Comparison of ENCODE assay signal across 8 cellular contexts in the genomic region with DNA sequence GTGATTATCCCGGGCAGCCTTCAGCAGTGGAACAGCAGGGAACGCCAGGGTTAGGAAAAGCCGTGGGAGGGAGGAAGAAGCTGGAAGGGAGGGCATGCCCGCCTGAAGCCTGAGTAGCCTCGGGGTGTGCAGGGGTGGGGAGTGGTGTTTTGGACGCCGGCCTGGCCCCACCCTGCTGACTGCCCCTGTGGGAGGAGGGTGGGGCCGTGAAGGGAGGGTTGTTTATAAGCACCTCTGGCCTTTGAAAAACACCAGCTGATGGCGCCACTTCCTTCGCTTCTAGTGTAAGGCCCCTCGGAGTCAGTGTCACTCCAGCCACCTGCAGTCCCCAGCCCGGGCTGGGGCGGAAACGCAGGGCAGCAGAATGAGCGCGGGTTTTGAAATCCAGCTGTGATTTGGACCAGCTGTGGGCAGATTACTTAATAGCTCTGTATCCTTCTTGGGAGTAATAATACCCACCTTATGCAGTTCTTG. TPM values are rescaled to one million over a fixed set of nuclear protein-coding genes. Genes with fewer than 3 reads are reported as not detected.
DNase-seq lines count a peak whose midpoint lies in the region; TF ChIP-seq lines count a peak whose summit lies in the region.

No MANE protein-coding gene starts in this region.

- H3K9me3 Mint-ChIP-seq in activated CD4-positive, alpha-beta memory T cell treated with anti-CD3 and anti-CD28 coated beads for 36 hours = no peaks in the 10 kb centered on the region

- no peaks in the 10 kb centered on the region for H3K27me3 ChIP-seq in Peyer's patch
- no peaks in the 10 kb centered on the region for H3K27me3 ChIP-seq in rectal smooth muscle tissue (ENCODE audit: control insufficient read depth, insufficient read depth, low read length)

- H3K4me3 Mint-ChIP-seq in activated CD4-positive, alpha-beta memory T cell treated with anti-CD3 and anti-CD28 coated beads for 36 hours = no peak overlapping the region

- POLR2A ChIA-PET in activated CD4-positive, alpha-beta memory T cell treated with anti-CD3 and anti-CD28 coated beads for 36 hours (lab: Charles Lee) = no interaction called here

- H3K27ac Mint-ChIP-seq in activated CD4-positive, alpha-beta memory T cell treated with anti-CD3 and anti-CD28 coated beads for 36 hours = no peak overlapping the region

- H3K36me3 ChIP-seq in ES-I3 (ENCODE audit: insufficient read depth, low read length) = no peaks in the 10 kb centered on the region
- no peaks in the 10 kb centered on the region for H3K36me3 ChIP-seq in Peyer's patch
- no peaks in the 10 kb centered on the region for H3K36me3 ChIP-seq in rectal smooth muscle tissue (ENCODE audit: control insufficient read depth, insufficient read depth, low read length)

- peak overlapping the region; percentile 6; the same call in 1 of the 2 replicates for H3K9ac ChIP-seq in ES-I3 (ENCODE audit: low read depth, low read length)
- H3K9ac ChIP-seq in rectal smooth muscle tissue (ENCODE audit: low read length) = no peak overlapping the region

- H3K4me3 ChIP-seq in Peyer's patch (peak overlapping the region in 1 of 4 donors; percentile 21), rectal smooth muscle tissue (ENCODE audit: low read length) (peak overlapping the region; percentile 31)

- TF ChIP-seq CTCF in Peyer's patch (IDR thresholded peaks at IDR 0.05) = no peak

- H3K4me1 ChIP-seq in ES-I3 (ENCODE audit: insufficient read depth, low read length) (no peaks in the 10 kb centered on the region), Peyer's patch (peaks cover 0 to 7% (median 0%) of the 10 kb centered on the region in 4 donors), rectal smooth muscle tissue (ENCODE audit: control insufficient read depth, insufficient read depth, low read length) (no peaks in the 10 kb centered on the region)

- H3K36me3 Mint-ChIP-seq in activated CD4-positive, alpha-beta memory T cell treated with anti-CD3 and anti-CD28 coated beads for 36 hours = no peaks in the 10 kb centered on the region

- no peaks in the 10 kb centered on the region for H3K9me3 ChIP-seq in ES-I3 (ENCODE audit: control insufficient read depth, insufficient read depth, low read length)
- H3K9me3 ChIP-seq in Peyer's patch = no peaks in the 10 kb centered on the region

- peaks cover 17% of the 10 kb centered on the region for H3K27me3 Mint-ChIP-seq in activated CD4-positive, alpha-beta memory T cell treated with anti-CD3 and anti-CD28 coated beads for 36 hours

- intact Hi-C loops in activated CD4-positive, alpha-beta memory T cell treated with anti-CD3 and anti-CD28 coated beads for 36 hours (cut with micrococcal nuclease) = no loop called here

- H3K27ac ChIP-seq in Peyer's patch = no peak overlapping the region
- H3K27ac ChIP-seq in rectal smooth muscle tissue (ENCODE audit: low read depth, low read length) = peak overlapping the region; percentile 10

- no peak for TF ChIP-seq POLR2A in Peyer's patch (IDR thresholded peaks at IDR 0.05)

- H3K4me1 Mint-ChIP-seq in activated CD4-positive, alpha-beta memory T cell treated with anti-CD3 and anti-CD28 coated beads for 36 hours (ENCODE audit: low read depth) = no peaks in the 10 kb centered on the region

- DNase-seq in Peyer's patch (peak in 2 of 3 donors; percentile 50 to 55), foreskin melanocyte (peak; percentile 65), NCI-H1105 (lab: John Stamatoyannopoulos, UW) (no peak), NCI-H2171 treated with DMSO at 0.1 percent for 48 hours (lab: John Stamatoyannopoulos, UW) (no peak), C1 segment of cervical spinal cord (lab: John Stamatoyannopoulos, UW) (no peak)
- no peak for DNase-seq in activated CD4-positive, alpha-beta memory T cell treated with anti-CD3 and anti-CD28 coated beads for 36 hours

- CTCF ChIA-PET in activated CD4-positive, alpha-beta memory T cell treated with anti-CD3 and anti-CD28 coated beads for 36 hours (lab: Charles Lee) = no interaction called here

RNA-seq across cellular contexts. Expression of a gene that starts 52.8 kb away (rescaled TPM):
- total RNA-seq in Peyer's patch = 1 to 10 TPM in 3 of 4 donors, under 1 TPM in 1; 0.88 to 3.6 (median 2.2) TPM
- under 1 TPM; 0.40 to 0.46 TPM for total RNA-seq in activated CD4-positive, alpha-beta memory T cell treated with anti-CD3 and anti-CD28 coated beads for 36 hours

Comparison
In these comparisons a context has a peak if more than half of its experiments do, and no peak if none do; other contexts are left out.
1. DNase-seq: peak in Peyer's patch (2 of 3) and foreskin melanocyte (single experiment); none in NCI-H1105 (single experiment), activated CD4-positive, alpha-beta memory T cell treated with anti-CD3 and anti-CD28 coated beads for 36 hours (single experiment), NCI-H2171 treated with DMSO at 0.1 percent for 48 hours (single experiment) and C1 segment of cervical spinal cord (0 of 14).